Comparison of ENCODE assay signal across 1 cellular context in the genomic region with DNA sequence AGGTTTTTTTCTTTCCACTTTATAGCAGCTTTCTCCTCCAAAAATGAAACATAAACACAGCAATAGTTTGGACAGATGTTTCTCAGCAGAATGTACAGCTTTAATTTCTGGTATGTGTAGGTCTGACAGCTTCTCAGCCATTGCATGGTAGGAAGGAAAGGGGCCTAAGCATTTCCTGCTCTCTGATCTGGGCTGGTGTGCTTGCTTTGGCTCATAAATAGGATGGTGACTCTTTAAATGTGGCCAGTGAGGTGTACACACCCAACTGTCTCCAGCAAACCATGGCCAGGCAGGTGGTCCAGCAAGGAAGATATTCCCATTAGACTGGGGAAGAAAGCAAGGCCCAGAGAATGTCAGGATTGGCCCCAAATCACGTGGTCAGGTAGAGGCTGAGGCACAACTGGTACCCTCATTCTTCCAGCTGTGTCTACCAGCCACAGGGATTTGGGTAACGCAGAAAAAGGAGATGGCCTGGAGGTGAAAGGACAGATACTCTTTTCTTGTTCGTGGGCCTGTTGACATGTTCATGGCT.
TF ChIP-seq lines count a peak whose summit lies in the region.

No MANE protein-coding gene starts in this region.

TF ChIP-seq in HepG2, 621 proteins besides CTCF, POLR2A, EP300 and RAD21:
- TF ChIP-seq ZNF839 (CRISPR knock-in tag; IDR thresholded peaks at IDR 0.05; ENCODE audit: borderline replicate concordance) (no peak), ZNF343 (CRISPR knock-in tag; IDR thresholded peaks at IDR 0.05) (no peak), ZNF678 (CRISPR knock-in tag; IDR thresholded peaks at IDR 0.05) (no peak), ZNF331 (CRISPR knock-in tag; IDR thresholded peaks at IDR 0.05) (no peak), KLF12 (CRISPR knock-in tag; IDR thresholded peaks at IDR 0.05; ENCODE audit: borderline replicate concordance) (no peak), SRSF4 (IDR thresholded peaks at IDR 0.05; ENCODE audit: low read depth, low read length, poor library complexity, severe bottlenecking) (no peak), KLF6 (CRISPR knock-in tag; IDR thresholded peaks at IDR 0.05) (no peak), TRIM24 (CRISPR knock-in tag; IDR thresholded peaks at IDR 0.05) (no peak), TBX3 (IDR thresholded peaks at IDR 0.05; ENCODE audit: borderline replicate concordance) (no peak), KMT2B (CRISPR knock-in tag; IDR thresholded peaks at IDR 0.05) (no peak), REPIN1 (CRISPR knock-in tag; IDR thresholded peaks at IDR 0.05; ENCODE audit: borderline replicate concordance, low read depth) (no peak), ZNF589 (CRISPR knock-in tag; conservative IDR thresholded peaks at IDR 0.05) (no peak), ZNF782 (CRISPR knock-in tag; IDR thresholded peaks at IDR 0.05; ENCODE audit: borderline replicate concordance) (no peak), GZF1 (CRISPR knock-in tag; IDR thresholded peaks at IDR 0.05) (no peak)
- TF ChIP-seq, protein P1, sequence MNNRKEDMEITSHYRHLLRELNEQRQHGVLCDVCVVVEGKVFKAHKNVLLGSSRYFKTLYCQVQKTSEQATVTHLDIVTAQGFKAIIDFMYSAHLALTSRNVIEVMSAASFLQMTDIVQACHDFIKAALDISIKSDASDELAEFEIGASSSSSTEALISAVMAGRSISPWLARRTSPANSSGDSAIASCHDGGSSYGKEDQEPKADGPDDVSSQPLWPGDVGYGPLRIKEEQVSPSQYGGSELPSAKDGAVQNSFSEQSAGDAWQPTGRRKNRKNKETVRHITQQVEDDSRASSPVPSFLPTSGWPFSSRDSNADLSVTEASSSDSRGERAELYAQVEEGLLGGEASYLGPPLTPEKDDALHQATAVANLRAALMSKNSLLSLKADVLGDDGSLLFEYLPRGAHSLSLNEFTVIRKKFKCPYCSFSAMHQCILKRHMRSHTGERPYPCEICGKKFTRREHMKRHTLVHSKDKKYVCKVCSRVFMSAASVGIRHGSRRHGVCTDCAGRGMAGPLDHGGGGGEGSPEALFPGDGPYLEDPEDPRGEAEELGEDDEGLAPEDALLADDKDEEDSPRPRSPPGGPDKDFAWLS (CRISPR knock-in tag; IDR thresholded peaks at IDR 0.05; ENCODE audit: borderline replicate concordance), result no peak
